Comparison of ENCODE assay signal across 18 cellular contexts in the genomic region with DNA sequence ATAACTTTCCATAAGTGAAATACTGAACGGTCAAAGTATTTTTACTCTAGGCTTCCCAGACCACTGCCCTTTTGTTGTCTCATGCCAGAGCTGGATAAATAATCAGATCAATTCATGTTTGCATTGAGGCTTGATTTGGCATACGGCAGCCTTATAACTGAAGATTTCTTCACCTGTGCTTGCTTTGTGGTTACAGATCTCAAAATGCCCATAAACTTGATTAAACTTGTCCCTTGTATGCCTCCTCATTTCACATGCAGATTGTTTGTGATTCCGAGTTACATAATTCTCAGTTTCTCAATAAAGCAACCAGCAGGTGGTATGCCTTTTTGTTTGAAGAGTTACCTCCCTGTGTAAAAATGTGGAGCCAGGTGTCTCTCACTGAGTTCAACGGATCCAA.
A peak's percentile ranks its signal among the peaks of the same experiment; 100 is the strongest.
DNase-seq lines count a peak whose midpoint lies in the region; ATAC-seq, FAIRE-seq and TF ChIP-seq lines count a peak whose summit lies in the region.
"Had no signal": no experiment of that assay in that cellular context is flagged by ENCODE, and none has a peak within 500 bp of the region (broad histone marks: within the 10 kb centered on the region; RNA-seq: fewer than 3 reads in every experiment).

No MANE protein-coding gene starts in this region.

- H3K4me2 ChIP-seq in HepG2 (ENCODE audit: low read depth, low read length) (no peak overlapping the region), PC-9 (peak overlapping the region; percentile 23; the same call in 1 of the 2 replicates)

- H3K36me3 ChIP-seq in liver (ENCODE audit: control insufficient read depth in 4 of 4, insufficient read depth in 3 of 4, low read depth in 1 of 4, low read length in 3 of 4) (no peaks in the 10 kb centered on the region), HepG2 (replicated peaks in 1 of 2; ENCODE audit: control insufficient read depth in 1 of 2, insufficient read depth in 2 of 2, low read length in 2 of 2) (no peaks in the 10 kb centered on the region), PC-9 (ENCODE audit: low read depth) (no peaks in the 10 kb centered on the region)
- H3K36me3 ChIP-seq: Peyer's patch had no signal

- H3K9me3 ChIP-seq in liver (ENCODE audit: control insufficient read depth in 4 of 4, low read length in 3 of 4) (no peaks in the 10 kb centered on the region), HepG2 (ENCODE audit: low read length) (no peaks in the 10 kb centered on the region), PC-9 (ENCODE audit: insufficient read depth, low read depth) (no peaks in the 10 kb centered on the region)
- H3K9me3 ChIP-seq: Peyer's patch had no signal

- no peaks in the 10 kb centered on the region for H3K79me2 ChIP-seq in HepG2 (ENCODE audit: insufficient read depth, low read length)
- H3K79me2 ChIP-seq in PC-9 (ENCODE audit: low read depth): no peaks in the 10 kb centered on the region

- no peak overlapping the region for H3K4me3 ChIP-seq in liver (ENCODE audit: low read depth in 1 of 3, low read length in 3 of 3)
- H3K4me3 ChIP-seq in HepG2 (replicated peaks in 1 of 3; ENCODE audit: insufficient read depth in 1 of 3, low read depth in 2 of 3, low read length in 3 of 3): no peak overlapping the region
- no peak overlapping the region for H3K4me3 ChIP-seq in PC-9
- H3K4me3 ChIP-seq: GM12878, GM23248, Peyer's patch had no signal

- DNase-seq in HepG2 (ENCODE audit: low spot score): no peak
- DNase-seq in PC-9: peak in 1 of 2 experiments; percentile 79
- DNase-seq in epithelial cell of prostate (ENCODE audit: low read depth, low spot score): peak; percentile 48
- no peak for DNase-seq in activated naive CD4-positive, alpha-beta T cell treated with anti-CD3 and anti-CD28 coated beads, Interleukin-2, amount 50 U/mL, for 16 hours
- no peak for DNase-seq in NK-92 (lab: John Stamatoyannopoulos, UW; ENCODE audit: unreplicated experiment)
- DNase-seq in Right ventricle myocardium inferior (ENCODE audit: missing footprints): no peak
- DNase-seq: ACHN, AML-193, DMS 273 treated with DMSO at 0.1 percent for 48 hours, GDM1, GM23248, NCI-H2029 treated with DMSO at 0.1 percent for 48 hours, NCI-H446, NCI-H82, Peyer's patch, SIG-M5 had no signal

- peak; percentile 48 to 52 for TF ChIP-seq RAD21 in liver (IDR thresholded peaks at IDR 0.05)
- no peak for TF ChIP-seq RAD21 in HepG2 (CRISPR knock-in tag; IDR thresholded peaks at IDR 0.05)

- no peak for TF ChIP-seq POLR2A in HepG2 (IDR thresholded peaks at IDR 0.05; ENCODE audit: insufficient read depth in 1 of 2, low read depth in 2 of 2, low read length in 2 of 2)

- no peak overlapping the region for H2AFZ ChIP-seq in HepG2 (ENCODE audit: low read length)
- H2AFZ ChIP-seq in PC-9: no peak overlapping the region
- H2AFZ ChIP-seq: GM23248 had no signal

- H3K4me1 ChIP-seq in liver (ENCODE audit: control insufficient read depth in 4 of 4, insufficient read depth in 4 of 4, low read length in 3 of 4): peaks cover 4 to 15% (median 10%) of the 10 kb centered on the region in 4 donors
- H3K4me1 ChIP-seq in HepG2 (ENCODE audit: insufficient read depth, low read length): no peaks in the 10 kb centered on the region
- H3K4me1 ChIP-seq in PC-9 (replicated peaks; ENCODE audit: insufficient read depth): peaks cover 14% of the 10 kb centered on the region
- H3K4me1 ChIP-seq: Peyer's patch had no signal

- no peak for TF ChIP-seq EP300 in HepG2 (IDR thresholded peaks at IDR 0.05; ENCODE audit: low read depth in 2 of 2, low read length in 2 of 2)
- TF ChIP-seq EP300 in HepG2 (CRISPR knock-in tag; IDR thresholded peaks at IDR 0.05; ENCODE audit: borderline replicate concordance): no peak

- POLR2A ChIA-PET in HepG2 (lab: Yijun Ruan, JAX) (no interaction called here), PC-9 (lab: Charles Lee; ENCODE audit: unreplicated experiment) (no interaction called here)

- BruUV-seq in HepG2 (replicated peaks; lab: Mats Ljungman, UMichigan) (no TSS peak), PC-9 (replicated peaks; lab: Mats Ljungman, UMichigan) (no TSS peak)

- H3K9me2 ChIP-seq in PC-9 (ENCODE audit: insufficient read depth): no peaks in the 10 kb centered on the region

- TF ChIP-seq CTCF in liver (IDR thresholded peaks at IDR 0.05; ENCODE audit: low read depth, low read length, missing input control) (no peak), HepG2 (CRISPR knock-in tag; IDR thresholded peaks at IDR 0.05) (no peak), PC-9 (conservative IDR thresholded peaks at IDR 0.05) (no peak)

- 21% methylated on average over 4 of the region's 4 CpGs for WGBS in liver
- 16% methylated on average over 4 of the region's 4 CpGs for WGBS in HepG2 (ENCODE audit: low lambda C conversion rate)

- no peaks in the 10 kb centered on the region for H3F3A ChIP-seq in PC-9 (ENCODE audit: insufficient read depth, low read depth)

- intact Hi-C loops in HepG2 (cut with micrococcal nuclease; ENCODE audit: unreplicated experiment): no loop called here
- intact Hi-C loops in PC-9 (cut with micrococcal nuclease; ENCODE audit: unreplicated experiment): no loop called here
- intact Hi-C loops in Right ventricle myocardium inferior (cut with DNase I): no loop called here

- in situ Hi-C loops in HepG2 (cut with HindIII; ENCODE audit: extremely low pct_ligation_motif_present, low pct_unique_long_range_greater_than_20kb): no loop called here

- no peaks in the 10 kb centered on the region for H3K27me3 ChIP-seq in liver (ENCODE audit: control insufficient read depth in 4 of 4, insufficient read depth in 4 of 4, low read length in 3 of 4)
- H3K27me3 ChIP-seq in HepG2 (ENCODE audit: control insufficient read depth in 1 of 2, insufficient read depth in 2 of 2, low read length in 2 of 2): no peaks in the 10 kb centered on the region
- no peaks in the 10 kb centered on the region for H3K27me3 ChIP-seq in PC-9 (ENCODE audit: insufficient read depth, low read depth)
- H3K27me3 ChIP-seq: Peyer's patch had no signal

- H3K27ac ChIP-seq in liver (ENCODE audit: low read depth in 1 of 2, low read length in 2 of 2) (no peak overlapping the region), HepG2 (ENCODE audit: extremely low read length, insufficient read depth, low read length) (no peak overlapping the region), PC-9 (no peak overlapping the region), epithelial cell of prostate (no peak overlapping the region)
- H3K27ac ChIP-seq: GM23248, Peyer's patch had no signal

- ATAC-seq in HepG2 (no peak), Right ventricle myocardium inferior (no peak)
- ATAC-seq: GM12878 had no signal

- no peak for FAIRE-seq in HepG2 (lab: Jason Lieb, UNC)
- FAIRE-seq: GM12878 had no signal

- no peaks in the 10 kb centered on the region for H4K20me1 ChIP-seq in HepG2 (ENCODE audit: insufficient read depth, low read length)
- H4K20me1 ChIP-seq in PC-9 (ENCODE audit: insufficient read depth): no peaks in the 10 kb centered on the region

- CTCF ChIA-PET in HepG2 (lab: Yijun Ruan, JAX; ENCODE audit: low intra/inter-chr PET ratio, low total read pairs): no interaction called here
- CTCF ChIA-PET in PC-9 (lab: Charles Lee): no interaction called here

- no peak overlapping the region for H3K9ac ChIP-seq in liver (ENCODE audit: low read depth in 1 of 2, low read length in 2 of 2)
- H3K9ac ChIP-seq in HepG2 (ENCODE audit: insufficient read depth, low read depth, low read length): no peak overlapping the region
- H3K9ac ChIP-seq: GM23248 had no signal

TF ChIP-seq in liver, 16 proteins besides CTCF, POLR2A, EP300 and RAD21 (continues in another document):
- TF ChIP-seq, protein P1, sequence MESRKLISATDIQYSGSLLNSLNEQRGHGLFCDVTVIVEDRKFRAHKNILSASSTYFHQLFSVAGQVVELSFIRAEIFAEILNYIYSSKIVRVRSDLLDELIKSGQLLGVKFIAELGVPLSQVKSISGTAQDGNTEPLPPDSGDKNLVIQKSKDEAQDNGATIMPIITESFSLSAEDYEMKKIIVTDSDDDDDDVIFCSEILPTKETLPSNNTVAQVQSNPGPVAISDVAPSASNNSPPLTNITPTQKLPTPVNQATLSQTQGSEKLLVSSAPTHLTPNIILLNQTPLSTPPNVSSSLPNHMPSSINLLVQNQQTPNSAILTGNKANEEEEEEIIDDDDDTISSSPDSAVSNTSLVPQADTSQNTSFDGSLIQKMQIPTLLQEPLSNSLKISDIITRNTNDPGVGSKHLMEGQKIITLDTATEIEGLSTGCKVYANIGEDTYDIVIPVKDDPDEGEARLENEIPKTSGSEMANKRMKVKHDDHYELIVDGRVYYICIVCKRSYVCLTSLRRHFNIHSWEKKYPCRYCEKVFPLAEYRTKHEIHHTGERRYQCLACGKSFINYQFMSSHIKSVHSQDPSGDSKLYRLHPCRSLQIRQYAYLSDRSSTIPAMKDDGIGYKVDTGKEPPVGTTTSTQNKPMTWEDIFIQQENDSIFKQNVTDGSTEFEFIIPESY (IDR thresholded peaks at IDR 0.05): peak; percentile 34
- TF ChIP-seq NR2F2 (IDR thresholded peaks at IDR 0.05) (no peak), FOXA2 (IDR thresholded peaks at IDR 0.05) (peak; percentile 65), HNF4G (IDR thresholded peaks at IDR 0.05) (no peak), HNF4A (conservative IDR thresholded peaks at IDR 0.05) (peak; percentile 66 to 75), GABPA (IDR thresholded peaks at IDR 0.05 in 1 of 2, conservative IDR thresholded peaks at IDR 0.05 in 1 of 2) (no peak)

TF ChIP-seq in HepG2, 621 proteins besides CTCF, POLR2A, EP300 and RAD21:
- TF ChIP-seq MAZ (IDR thresholded peaks at IDR 0.05; ENCODE audit: borderline replicate concordance, low read depth, low read length): no peak
- no peak for TF ChIP-seq MAZ (CRISPR knock-in tag; IDR thresholded peaks at IDR 0.05; ENCODE audit: low read depth)
